Comparison of ENCODE assay signal across 17 cellular contexts in the genomic region with DNA sequence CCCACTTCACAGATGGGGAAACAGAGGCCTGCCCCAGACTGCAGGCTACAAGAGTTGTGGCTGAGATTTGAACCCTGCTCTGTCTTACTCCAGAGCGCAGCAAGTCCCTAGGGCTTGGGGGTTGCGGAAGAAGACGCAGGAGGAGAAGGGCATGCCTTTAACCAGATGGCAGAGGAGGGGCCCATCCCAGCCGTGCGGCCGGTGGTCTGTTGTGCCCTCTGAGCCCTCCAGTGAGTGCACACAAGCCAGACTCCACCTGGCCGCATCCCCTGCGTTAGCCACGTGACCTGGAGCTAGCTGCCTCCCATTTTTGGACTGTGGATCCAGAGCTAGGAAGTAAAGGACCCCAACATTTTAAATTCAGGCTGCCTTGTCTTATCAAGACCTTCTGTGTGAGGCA. TPM values are rescaled to one million over a fixed set of nuclear protein-coding genes. Genes with fewer than 3 reads are reported as not detected.
DNase-seq lines count a peak whose midpoint lies in the region; ATAC-seq, FAIRE-seq and TF ChIP-seq lines count a peak whose summit lies in the region.
"Had no signal": no experiment of that assay in that cellular context is flagged by ENCODE, and none has a peak within 500 bp of the region (broad histone marks: within the 10 kb centered on the region; RNA-seq: fewer than 3 reads in every experiment).

No MANE protein-coding gene starts in this region.

- no peak for ATAC-seq in K562
- no peak for ATAC-seq in GM21576 (IDR thresholded peaks at IDR 0.05; ENCODE audit: unreplicated experiment)
- ATAC-seq: A549, Panc1, Right ventricle myocardium inferior, T-helper 17 cell had no signal

- CTCF ChIA-PET in K562 (lab: Yijun Ruan, JAX; ENCODE audit: low intra/inter-chr PET ratio): no interaction called here

- TF ChIP-seq POLR2A in K562 (conservative IDR thresholded peaks at IDR 0.05) (no peak), H54 (IDR thresholded peaks at IDR 0.05; ENCODE audit: low read depth, low read length) (no peak)

- H3K27me3 ChIP-seq in Loucy (ENCODE audit: insufficient read depth, low read length, poor library complexity, severe bottlenecking) (no peaks in the 10 kb centered on the region), K562 (ENCODE audit: control insufficient read depth in 2 of 2, insufficient read depth in 2 of 2, low read length in 2 of 2) (peaks cover 0 to 59% of the 10 kb centered on the region in 2 experiments; a peak in 3 of 5 replicates)

- POLR2A ChIA-PET in K562 (lab: Yijun Ruan, JAX): interaction anchor here (0.7 kb wide), 2 partner anchors 12 to 19 kb away, joined by 3 read pairs; no protein-coding TSS in a partner anchor

- no peaks in the 10 kb centered on the region for H4K20me1 ChIP-seq in Loucy (ENCODE audit: insufficient read depth, low read length, poor library complexity, severe bottlenecking)
- H4K20me1 ChIP-seq in K562 (replicated peaks; ENCODE audit: control insufficient read depth, insufficient read depth, low read length): no peaks in the 10 kb centered on the region

- no peak for TF ChIP-seq RAD21 in K562 (CRISPR knock-in tag; conservative IDR thresholded peaks at IDR 0.05 in 1 of 2, IDR thresholded peaks at IDR 0.05 in 1 of 2)

- no peak overlapping the region for H3K27ac ChIP-seq in K562 (ENCODE audit: extremely low read depth, low read depth, low read length)
- peak overlapping the region; percentile 4 for H3K27ac ChIP-seq in temporal lobe (ENCODE audit: low read depth, low read length)
- H3K27ac ChIP-seq: A549, GM23248 had no signal

- no peak overlapping the region for H2AFZ ChIP-seq in Loucy (ENCODE audit: low read length)
- H2AFZ ChIP-seq in K562 (ENCODE audit: low read depth, low read length): no peak overlapping the region
- H2AFZ ChIP-seq: GM23248 had no signal

- no peak for TF ChIP-seq EP300 in K562 (IDR thresholded peaks at IDR 0.05; ENCODE audit: low read length)

- intact Hi-C loops in K562 (cut with micrococcal nuclease): no loop called here

- H3K4me2 ChIP-seq in Loucy (ENCODE audit: low read depth, low read length, poor library complexity, severe bottlenecking) (peak overlapping the region; percentile 24), K562 (ENCODE audit: insufficient read depth, low read length) (no peak overlapping the region)
- H3K4me2 ChIP-seq: A549 had no signal

- H3K9ac ChIP-seq in Loucy (ENCODE audit: low read depth, low read length, poor library complexity, severe bottlenecking): no peak overlapping the region
- no peak overlapping the region for H3K9ac ChIP-seq in K562 (ENCODE audit: insufficient read depth in 1 of 2, low read depth in 2 of 2, low read length in 2 of 2)
- H3K9ac ChIP-seq: GM23248 had no signal

- no TSS peak for BruUV-seq in K562 (replicated peaks; lab: Mats Ljungman, UMichigan)

- H3K4me1 ChIP-seq in Loucy (ENCODE audit: insufficient read depth, low read length, poor library complexity, severe bottlenecking) (peaks cover 9% of the 10 kb centered on the region), K562 (replicated peaks in 1 of 2; ENCODE audit: control insufficient read depth in 2 of 2, insufficient read depth in 2 of 2, low read length in 2 of 2) (no peaks in the 10 kb centered on the region; a peak in 2 of 5 replicates)
- H3K4me1 ChIP-seq: A549 had no signal

- no peak for FAIRE-seq in K562 (lab: Jason Lieb, UNC)
- no peak for FAIRE-seq in H54 (lab: Jason Lieb, UNC)
- FAIRE-seq: A549, G401.6 had no signal

- WGBS in K562 (ENCODE audit: insufficient coverage, low coverage, missing lambda C conversion rate): 1% methylated on average over 9 of the region's 9 CpGs

- H3K9me1 ChIP-seq in K562 (ENCODE audit: control insufficient read depth, insufficient read depth, low read length): no peaks in the 10 kb centered on the region

- H3K36me3 ChIP-seq in Loucy (ENCODE audit: insufficient read depth, low read length): no peaks in the 10 kb centered on the region
- no peaks in the 10 kb centered on the region for H3K36me3 ChIP-seq in K562 (ENCODE audit: control insufficient read depth, insufficient read depth, low read length)

- H3F3A ChIP-seq in Loucy (ENCODE audit: low read depth): no peaks in the 10 kb centered on the region

- no peaks in the 10 kb centered on the region; the same call in 1 of the 2 replicates for H3K9me3 ChIP-seq in Loucy (ENCODE audit: insufficient read depth, low read depth, low read length)
- no peaks in the 10 kb centered on the region for H3K9me3 ChIP-seq in K562 (replicated peaks; ENCODE audit: control insufficient read depth, insufficient read depth, low read depth, low read length)
- H3K9me3 ChIP-seq: A549 had no signal

- no peaks in the 10 kb centered on the region for H3K9me2 ChIP-seq in Loucy (replicated peaks; ENCODE audit: low read depth, low read length)

- no peak overlapping the region for H3K4me3 ChIP-seq in Loucy (ENCODE audit: low read length, poor library complexity, severe bottlenecking)
- no peak overlapping the region for H3K4me3 ChIP-seq in K562
- H3K4me3 ChIP-seq: A549, GM23248 had no signal

- H3K79me2 ChIP-seq in Loucy (ENCODE audit: insufficient read depth, low read length): no peaks in the 10 kb centered on the region
- no peaks in the 10 kb centered on the region for H3K79me2 ChIP-seq in K562 (ENCODE audit: control insufficient read depth, insufficient read depth, low read length)

- DNase-seq in NCI-H1092 treated with DMSO at 0.1 percent for 48 hours (lab: John Stamatoyannopoulos, UW) (peak; percentile 40), NCI-H1092 (lab: John Stamatoyannopoulos, UW) (no peak), K562 (ENCODE audit: extremely low read depth in 1 of 4, low spot score in 3 of 4) (no peak), H54 (ENCODE audit: insufficient read length, low spot score) (no peak)
- DNase-seq: CD4-positive, alpha-beta memory T cell; GM23248; NCI-H1436; NCI-H1930; T-helper 17 cell had no signal

- in situ Hi-C loops in K562 (cut with MboI): no loop called here

- TF ChIP-seq CTCF in Loucy (conservative IDR thresholded peaks at IDR 0.05; ENCODE audit: low read length) (no peak), K562 (IDR thresholded peaks at IDR 0.05 in 2 of 3, conservative IDR thresholded peaks at IDR 0.05 in 1 of 3; ENCODE audit: insufficient read depth in 2 of 3, low read depth in 1 of 3, low read length in 3 of 3) (no peak)

TF ChIP-seq in K562, 482 proteins besides CTCF, POLR2A, EP300 and RAD21:
- TF ChIP-seq ZNF431 (CRISPR knock-in tag; IDR thresholded peaks at IDR 0.05) (no peak), SAP30 (IDR thresholded peaks at IDR 0.05; ENCODE audit: borderline replicate concordance, insufficient read depth, low read depth, low read length, poor library complexity, severe bottlenecking) (no peak), CBX8 (IDR thresholded peaks at IDR 0.05; ENCODE audit: borderline replicate concordance, extremely low read depth, low read depth, low read length, poor library complexity, severe bottlenecking) (no peak), USF2 (CRISPR knock-in tag; IDR thresholded peaks at IDR 0.05) (peak; percentile 28), ERF (CRISPR knock-in tag; IDR thresholded peaks at IDR 0.05) (no peak)

RNA-seq across cellular contexts. Expression of gene KCNIP3, which starts 2.8 kb away (rescaled TPM):
- total RNA-seq in K562 (2011; cell fraction: chromatin; rRNA removed; ENCODE audit: low replicate concordance): not detected in 2 replicates
- total RNA-seq in K562 (2011; cell fraction: nucleolus; rRNA removed): not detected in 2 replicates
- not detected in 2 replicates for total RNA-seq in K562 (2011; cell fraction: nucleoplasm; rRNA removed)
- total RNA-seq in K562 (2014; rRNA removed) (not detected in 2 replicates), K562 (2014; rRNA removed; fragmentation: Illumina TruSeq; extraction: Trizol) (not detected in 2 replicates), K562 (2015; rRNA removed; fragmentation: Illumina TruSeq; extraction: Trizol) (not detected in 2 replicates), K562 (2021) (0.04 TPM in 1 of 2 replicates, not detected in the other), temporal lobe (3.0 TPM)
- polyA plus RNA-seq in K562 (2011; rRNA removed) (not detected in 2 replicates), K562 (2014; fragmentation: Illumina TruSeq; extraction: Trizol) (not detected in 2 replicates), K562 (2014; fragmentation: Nextera tagmentation; extraction: Ambion mirVana) (not detected), K562 (2014; rRNA removed) (not detected in 2 replicates)
- polyA plus RNA-seq in K562 (2011; cell fraction: cytosol; rRNA removed): 0.03 TPM in 1 of 2 replicates, not detected in the other
- 0.22 TPM in 1 of 2 replicates, not detected in the other for polyA plus RNA-seq in K562 (2011; cell fraction: nucleus; rRNA removed)
- not detected in 2 replicates for polyA plus RNA-seq in K562 (2012)
- not detected in 2 replicates for polyA minus RNA-seq in K562 (2011; rRNA and poly(A)+ RNA removed)
- not detected in 2 replicates for polyA minus RNA-seq in K562 (2011; cell fraction: cytosol; rRNA and poly(A)+ RNA removed)
- not detected in 2 replicates for polyA minus RNA-seq in K562 (2011; cell fraction: nucleus; rRNA and poly(A)+ RNA removed)
- total RNA-seq: CD4-positive, alpha-beta memory T cell; T-helper 17 cell had no signal
- polyA plus RNA-seq: CD4-positive, alpha-beta memory T cell had no signal

RNA-seq across cellular contexts. Expression of gene PROM2, which starts 25.7 kb away (rescaled TPM):
- total RNA-seq in K562 (2011; cell fraction: chromatin; rRNA removed; ENCODE audit: low replicate concordance): not detected in 2 replicates
- not detected in 2 replicates for total RNA-seq in K562 (2011; cell fraction: nucleolus; rRNA removed)
- total RNA-seq in K562 (2011; cell fraction: nucleoplasm; rRNA removed): not detected in 2 replicates
- total RNA-seq in K562 (2014; rRNA removed) (not detected in 2 replicates), K562 (2014; rRNA removed; fragmentation: Illumina TruSeq; extraction: Trizol) (not detected in 2 replicates), K562 (2015; rRNA removed; fragmentation: Illumina TruSeq; extraction: Trizol) (not detected in 2 replicates), K562 (2021) (0.07 TPM in 1 of 2 replicates, not detected in the other), temporal lobe (0.98 TPM)
- polyA plus RNA-seq in K562 (2011; rRNA removed) (not detected in 2 replicates), K562 (2014; fragmentation: Illumina TruSeq; extraction: Trizol) (not detected in 2 replicates), K562 (2014; fragmentation: Nextera tagmentation; extraction: Ambion mirVana) (not detected), K562 (2014; rRNA removed) (not detected in 2 replicates)
- not detected in 2 replicates for polyA plus RNA-seq in K562 (2011; cell fraction: cytosol; rRNA removed)
- not detected in 2 replicates for polyA plus RNA-seq in K562 (2011; cell fraction: nucleus; rRNA removed)
- not detected in 2 replicates for polyA plus RNA-seq in K562 (2012)
- not detected in 2 replicates for polyA minus RNA-seq in K562 (2011; rRNA and poly(A)+ RNA removed)
- polyA minus RNA-seq in K562 (2011; cell fraction: cytosol; rRNA and poly(A)+ RNA removed): not detected in 2 replicates
- under 0.01 TPM in 1 of 2 replicates, not detected in the other for polyA minus RNA-seq in K562 (2011; cell fraction: nucleus; rRNA and poly(A)+ RNA removed)
- total RNA-seq: SK-MEL-5 had no signal
- polyA plus RNA-seq: CD4-positive, alpha-beta memory T cell had no signal
